In genomic region chr10:71860243-71861029, GRCh38 we compare ENCODE assay signal across 1 cellular context.
TF ChIP-seq lines count a peak whose summit lies in the region.

No MANE protein-coding gene starts in this region.

TF ChIP-seq in GM23338, 12 proteins besides CTCF, POLR2A, EP300 and RAD21 (continued from another document):
- TF ChIP-seq ETS1 (IDR thresholded peaks at IDR 0.05) (no peak), JUNB (IDR thresholded peaks at IDR 0.05; ENCODE audit: unreplicated experiment) (no peak), REST (IDR thresholded peaks at IDR 0.05; ENCODE audit: unreplicated experiment) (no peak), ZNF331 (CRISPR knock-in tag; IDR thresholded peaks at IDR 0.05; ENCODE audit: low read depth) (no peak), CREB1 (CRISPR knock-in tag; IDR thresholded peaks at IDR 0.05; ENCODE audit: low read depth) (no peak), EZH2 (IDR thresholded peaks at IDR 0.05; ENCODE audit: low read depth, unreplicated experiment) (no peak), NANOG (IDR thresholded peaks at IDR 0.05; ENCODE audit: borderline replicate concordance) (no peak), EZH2phosphoT487 (IDR thresholded peaks at IDR 0.05; ENCODE audit: unreplicated experiment) (no peak), POLR2AphosphoS5 (IDR thresholded peaks at IDR 0.05; ENCODE audit: low read depth) (no peak)
